In the genomic region with DNA sequence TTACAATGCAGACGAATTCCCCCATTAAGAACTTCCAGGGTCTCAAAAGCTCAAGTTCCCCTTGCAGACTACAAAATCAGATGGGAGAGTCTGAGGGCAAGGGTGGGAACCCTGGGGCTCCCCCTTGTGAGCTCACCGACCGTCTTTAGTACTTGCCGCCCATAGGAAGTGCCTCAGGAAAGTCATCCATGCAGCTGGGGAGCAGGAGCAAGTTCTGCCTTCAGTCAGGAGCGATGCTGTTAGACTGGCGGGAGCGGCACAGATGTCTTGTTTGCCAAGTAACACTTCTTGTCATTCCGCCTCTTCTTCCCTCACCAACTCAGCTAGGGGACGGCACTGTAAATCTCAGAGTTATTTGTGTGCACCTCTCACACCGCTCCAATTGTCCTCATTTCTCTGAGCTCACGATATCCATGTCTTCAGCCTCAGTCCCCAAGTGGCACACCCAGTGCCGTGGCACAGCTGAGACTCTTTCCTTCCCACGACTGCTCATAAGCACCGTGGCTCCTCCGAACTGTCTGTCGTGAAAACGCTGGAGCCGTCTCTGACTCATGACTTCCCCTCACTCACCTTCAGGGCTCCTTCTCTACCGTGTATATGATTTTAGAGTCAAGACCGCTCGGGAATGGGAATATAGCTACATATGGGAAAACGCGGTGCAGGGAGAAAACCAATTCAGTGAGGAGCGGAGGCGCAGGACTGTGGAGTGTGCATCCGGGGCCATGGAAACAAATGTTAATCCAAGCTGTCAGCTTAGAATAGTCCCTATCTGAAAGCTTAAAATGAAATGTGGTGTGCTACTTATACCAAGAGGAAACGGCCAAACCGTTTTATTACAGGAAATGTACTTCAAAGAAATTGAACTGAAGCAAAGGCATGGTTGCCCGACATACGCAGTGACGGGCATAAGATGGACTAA, we compare ENCODE assay signal across 8 cellular contexts. TPM values are rescaled to one million over a fixed set of nuclear protein-coding genes. Genes with fewer than 3 reads are reported as not detected.
DNase-seq lines count a peak whose midpoint lies in the region; ATAC-seq and TF ChIP-seq lines count a peak whose summit lies in the region.

No MANE protein-coding gene starts in this region.

- peaks cover 80% of the 10 kb centered on the region for H3K4me1 Mint-ChIP-seq in activated T-cell treated with anti-CD3 and anti-CD28 coated beads, Interleukin-2, amount 50 U/mL, for 72 hours (ENCODE audit: low read depth)

- H3K9me3 ChIP-seq in psoas muscle (no peaks in the 10 kb centered on the region), uterus (no peaks in the 10 kb centered on the region)

- H3K4me1 ChIP-seq in psoas muscle (no peaks in the 10 kb centered on the region), uterus (no peaks in the 10 kb centered on the region)

- H3K36me3 Mint-ChIP-seq in activated T-cell treated with anti-CD3 and anti-CD28 coated beads, Interleukin-2, amount 50 U/mL, for 72 hours (ENCODE audit: insufficient read depth in 2 of 2), result peaks cover 7 to 10% of the 10 kb centered on the region in 2 donors

- no peak for TF ChIP-seq POLR2A in uterus (IDR thresholded peaks at IDR 0.05)

- H3K4me3 Mint-ChIP-seq in activated T-cell treated with anti-CD3 and anti-CD28 coated beads, Interleukin-2, amount 50 U/mL, for 72 hours, result peak overlapping the region; percentile 87 to 88

- no peaks in the 10 kb centered on the region for H3K27me3 ChIP-seq in psoas muscle (ENCODE audit: insufficient read depth in 3 of 3, low read length in 2 of 3)
- no peaks in the 10 kb centered on the region for H3K27me3 ChIP-seq in uterus

- DNase-seq in Jurkat, Clone E6-1 (ENCODE audit: low read depth, low spot score), result peak; percentile 70
- peak; percentile 62 to 70 for DNase-seq in activated T-cell treated with anti-CD3 and anti-CD28 coated beads, Interleukin-2, amount 50 U/mL, for 72 hours
- no peak for DNase-seq in psoas muscle
- no peak for DNase-seq in substantia nigra (lab: John Stamatoyannopoulos, UW)
- DNase-seq in NCI-H748 (lab: John Stamatoyannopoulos, UW; ENCODE audit: unreplicated experiment), result no peak
- no peak for DNase-seq in uterus
- DNase-seq in H4 (ENCODE audit: low spot score), result no peak

- H3K9me3 Mint-ChIP-seq in activated T-cell treated with anti-CD3 and anti-CD28 coated beads, Interleukin-2, amount 50 U/mL, for 72 hours, result no peaks in the 10 kb centered on the region

- no peaks in the 10 kb centered on the region for H3K27me3 Mint-ChIP-seq in activated T-cell treated with anti-CD3 and anti-CD28 coated beads, Interleukin-2, amount 50 U/mL, for 72 hours (ENCODE audit: low read depth)

- intact Hi-C loops in psoas muscle (cut with DNase I), result no loop called here
- intact Hi-C loops in uterus (cut with DNase I; ENCODE audit: low total_unique reads), result no loop called here

- H3K36me3 ChIP-seq in psoas muscle (ENCODE audit: insufficient read depth in 1 of 2, low read depth in 1 of 2), result peaks cover 3 to 33% of the 10 kb centered on the region in 2 donors
- no peaks in the 10 kb centered on the region for H3K36me3 ChIP-seq in uterus

- peak overlapping the region; percentile 30 for H3K4me3 ChIP-seq in Jurkat, Clone E6-1 (ENCODE audit: low read length)
- H3K4me3 ChIP-seq in psoas muscle, result peak overlapping the region; percentile 22
- no peak overlapping the region for H3K4me3 ChIP-seq in uterus

- WGBS in psoas muscle, 3 donors, result 75 to 77% (median 76%) methylated on average over 31 of the region's 31 CpGs

- ATAC-seq in GM18508 (IDR thresholded peaks at IDR 0.05; ENCODE audit: insufficient read depth, unreplicated experiment) (peak; percentile 42), psoas muscle (no peak)
- ATAC-seq in activated T-cell treated with anti-CD3 and anti-CD28 coated beads, Interleukin-2, amount 50 U/mL, for 72 hours (replicated peaks in 1 of 2), result peak; percentile 82 to 84

- peak overlapping the region; percentile 75 for H3K27ac ChIP-seq in psoas muscle
- no peak overlapping the region for H3K27ac ChIP-seq in substantia nigra (ENCODE audit: low read depth, low read length, poor library complexity, severe bottlenecking)
- no peak overlapping the region for H3K27ac ChIP-seq in uterus

- TF ChIP-seq CTCF in psoas muscle (IDR thresholded peaks at IDR 0.05), result no peak
- TF ChIP-seq CTCF in uterus (IDR thresholded peaks at IDR 0.05), result no peak

- peak overlapping the region; percentile 88 for H3K27ac Mint-ChIP-seq in activated T-cell treated with anti-CD3 and anti-CD28 coated beads, Interleukin-2, amount 50 U/mL, for 72 hours

RNA-seq across cellular contexts. Expression of gene UXS1, which starts 34.0 kb away (rescaled TPM):
- polyA plus RNA-seq in Jurkat, Clone E6-1 (2012; ENCODE audit: insufficient read depth, insufficient read length), result 29.1 TPM
- 10 to 100 TPM; 33.9 to 39.9 TPM for total RNA-seq in activated T-cell treated with anti-CD3 and anti-CD28 coated beads, Interleukin-2, amount 50 U/mL, for 72 hours
- total RNA-seq in psoas muscle (10 to 100 TPM; 12.2 to 24.7 (median 21.1) TPM), uterus (100 to 1,000 TPM in 1 of 4 donors, 10 to 100 TPM in 3; 26.2 to 103 (median 74.8) TPM)
- 10 to 100 TPM; 18.2 to 36.0 (median 28.9) TPM for polyA plus RNA-seq in psoas muscle
- total RNA-seq in H4 (2014; rRNA removed; shearing (Covaris generic)), result 31.0 and 49.1 TPM in 2 replicates

Comparison
In these comparisons a context has a peak if more than half of its experiments do, and no peak if none do; other contexts are left out.
1. ATAC-seq: peak in GM18508 (single experiment) and activated T-cell treated with anti-CD3 and anti-CD28 coated beads, Interleukin-2, amount 50 U/mL, for 72 hours (2 of 2); none in psoas muscle (0 of 4).
2. DNase-seq: peak in Jurkat, Clone E6-1 (single experiment) and activated T-cell treated with anti-CD3 and anti-CD28 coated beads, Interleukin-2, amount 50 U/mL, for 72 hours (2 of 2); none in psoas muscle (0 of 2), substantia nigra (0 of 49), NCI-H748 (single experiment), uterus (0 of 2) and H4 (single experiment).
3. H3K4me3 ChIP-seq: peak in Jurkat, Clone E6-1 (single experiment) and psoas muscle (single experiment); none in uterus (0 of 2).